ENCODE assay signal across 15 cellular contexts in genomic region chr17:82367724-82368524, GRCh38. TPM values are rescaled to one million over a fixed set of nuclear protein-coding genes. Genes with fewer than 3 reads are reported as not detected.
DNase-seq lines count a peak whose midpoint lies in the region; ATAC-seq, FAIRE-seq and TF ChIP-seq lines count a peak whose summit lies in the region.
"Had no signal": no experiment of that assay in that cellular context is flagged by ENCODE, and none has a peak within 500 bp of the region (broad histone marks: within the 10 kb centered on the region; RNA-seq: fewer than 3 reads in every experiment).

No MANE protein-coding gene starts in this region.

- H3K9me3 Mint-ChIP-seq in T-cell (no peaks in the 10 kb centered on the region), osteocyte (ENCODE audit: unreplicated experiment) (no peaks in the 10 kb centered on the region)
- H3K9me3 Mint-ChIP-seq: CD4-positive, alpha-beta T cell; naive thymus-derived CD8-positive, alpha-beta T cell had no signal

- H2AFZ ChIP-seq in HepG2 (ENCODE audit: low read length), result no peak overlapping the region

- TF ChIP-seq EP300 in HepG2 (IDR thresholded peaks at IDR 0.05; ENCODE audit: low read depth in 2 of 2, low read length in 2 of 2) (0 out of 4 replicates have a peak, but pooled peaks of 1 of the 2 experiments have one; percentile 30), HepG2 (CRISPR knock-in tag; IDR thresholded peaks at IDR 0.05; ENCODE audit: borderline replicate concordance) (no peak)

- H3K27ac ChIP-seq in HepG2 (ENCODE audit: extremely low read length, insufficient read depth, low read length) (peak overlapping the region; percentile 68), right lobe of liver (no peak overlapping the region), testis (no peak overlapping the region)
- H3K27ac ChIP-seq: HL-60 had no signal

- peak overlapping the region; percentile 32 to 58 (median 57) for H3K4me3 ChIP-seq in HepG2 (replicated peaks in 1 of 3; ENCODE audit: insufficient read depth in 1 of 3, low read depth in 2 of 3, low read length in 3 of 3)
- H3K4me3 ChIP-seq in right lobe of liver, result no peak overlapping the region
- no peak overlapping the region for H3K4me3 ChIP-seq in testis

- H3K27me3 Mint-ChIP-seq in T-cell, result peaks cover 18 to 37% of the 10 kb centered on the region in 2 donors
- peaks cover 48% of the 10 kb centered on the region for H3K27me3 Mint-ChIP-seq in osteocyte (ENCODE audit: unreplicated experiment)

- WGBS in HepG2 (ENCODE audit: low lambda C conversion rate), result 47% methylated on average over 13 of the region's 14 CpGs
- 91% methylated on average over 8 of the region's 14 CpGs for WGBS in right lobe of liver (ENCODE audit: insufficient coverage, low coverage, low lambda C conversion rate, missing lambda C conversion rate)
- WGBS in testis, 2 donors, result 70 to 83% methylated on average over 14 of the region's 14 CpGs

- H3K9ac ChIP-seq in HepG2 (ENCODE audit: insufficient read depth, low read depth, low read length), result peak overlapping the region; percentile 73

- H3K4me1 ChIP-seq in HepG2 (ENCODE audit: insufficient read depth, low read length) (peaks cover 70% of the 10 kb centered on the region), right lobe of liver (peaks cover 0 to 16% (median 0%) of the 10 kb centered on the region in 4 donors), testis (no peaks in the 10 kb centered on the region)

- H3K27me3 ChIP-seq in HepG2 (ENCODE audit: control insufficient read depth in 1 of 2, insufficient read depth in 2 of 2, low read length in 2 of 2) (no peaks in the 10 kb centered on the region), right lobe of liver (peaks cover 6 to 7% of the 10 kb centered on the region in 2 donors), testis (no peaks in the 10 kb centered on the region)

- TF ChIP-seq CTCF in HepG2 (CRISPR knock-in tag; IDR thresholded peaks at IDR 0.05), result no peak
- no peak for TF ChIP-seq CTCF in right lobe of liver (IDR thresholded peaks at IDR 0.05)
- no peak for TF ChIP-seq CTCF in testis (IDR thresholded peaks at IDR 0.05)
- TF ChIP-seq CTCF in osteocyte (IDR thresholded peaks at IDR 0.05), result no peak

- no peaks in the 10 kb centered on the region for H3K79me2 ChIP-seq in HepG2 (ENCODE audit: insufficient read depth, low read length)

- no TSS peak for BruUV-seq in HepG2 (replicated peaks; lab: Mats Ljungman, UMichigan)

- 0 out of 2 replicates have a peak, but pooled peaks have one; percentile 18 for TF ChIP-seq RAD21 in HepG2 (CRISPR knock-in tag; IDR thresholded peaks at IDR 0.05)

- H3K36me3 ChIP-seq in HepG2 (replicated peaks in 1 of 2; ENCODE audit: control insufficient read depth in 1 of 2, insufficient read depth in 2 of 2, low read length in 2 of 2), result no peaks in the 10 kb centered on the region
- no peaks in the 10 kb centered on the region for H3K36me3 ChIP-seq in right lobe of liver
- no peaks in the 10 kb centered on the region for H3K36me3 ChIP-seq in testis (ENCODE audit: low read depth, missing control alignments)

- H3K27ac Mint-ChIP-seq in T-cell (no peak overlapping the region), osteocyte (ENCODE audit: unreplicated experiment) (no peak overlapping the region)
- H3K27ac Mint-ChIP-seq: CD4-positive, alpha-beta T cell; naive thymus-derived CD8-positive, alpha-beta T cell had no signal

- H3K9me3 ChIP-seq in HepG2 (ENCODE audit: low read length), result no peaks in the 10 kb centered on the region
- no peaks in the 10 kb centered on the region for H3K9me3 ChIP-seq in right lobe of liver
- H3K9me3 ChIP-seq in testis, result no peaks in the 10 kb centered on the region

- POLR2A ChIA-PET in HepG2 (lab: Yijun Ruan, JAX) (interaction anchor here (0.6 to 3.7 kb wide), 18 partner anchors 8 to 154 kb away, joined by 3 to 38 read pairs (median 5); partner anchors contain the start of genes SLC16A3 and TEX19), T-cell (lab: Charles Lee) (interaction anchor here in 1 of 2 donors (0.5 kb wide), 1 partner anchor 170 kb away, joined by 4 read pairs; no protein-coding TSS in a partner anchor)

- FAIRE-seq in HepG2 (lab: Jason Lieb, UNC), result peak; percentile 96

- H3K4me2 ChIP-seq in HepG2 (ENCODE audit: low read depth, low read length), result peak overlapping the region; percentile 80

- H3K4me3 Mint-ChIP-seq in T-cell, result no peak overlapping the region
- H3K4me3 Mint-ChIP-seq in osteocyte (ENCODE audit: unreplicated experiment), result no peak overlapping the region
- H3K4me3 Mint-ChIP-seq: CD4-positive, alpha-beta T cell; naive thymus-derived CD8-positive, alpha-beta T cell had no signal

- ATAC-seq in HepG2, result peak; percentile 97
- ATAC-seq in right lobe of liver, result no peak
- ATAC-seq in T-cell (replicated peaks in 1 of 4), result no peak
- ATAC-seq: naive thymus-derived CD8-positive, alpha-beta T cell had no signal

- TF ChIP-seq POLR2A in HepG2 (IDR thresholded peaks at IDR 0.05; ENCODE audit: insufficient read depth in 1 of 2, low read depth in 2 of 2, low read length in 2 of 2), result peak; percentile 81 to 94
- no peak for TF ChIP-seq POLR2A in right lobe of liver (IDR thresholded peaks at IDR 0.05)
- TF ChIP-seq POLR2A in testis (IDR thresholded peaks at IDR 0.05), result no peak

- intact Hi-C loops in HepG2 (cut with micrococcal nuclease; ENCODE audit: unreplicated experiment), result no loop called here
- intact Hi-C loops in right lobe of liver (cut with DNase I), result no loop called here
- intact Hi-C loops in testis (cut with DNase I; ENCODE audit: low total_unique reads), result no loop called here

- in situ Hi-C loops in HepG2 (cut with HindIII; ENCODE audit: extremely low pct_ligation_motif_present, low pct_unique_long_range_greater_than_20kb), result no loop called here

- CTCF ChIA-PET in HepG2 (lab: Yijun Ruan, JAX; ENCODE audit: low intra/inter-chr PET ratio, low total read pairs) (no interaction called here), T-cell (lab: Charles Lee) (no interaction called here)

- peaks cover 9 to 15% (median 13%) of the 10 kb centered on the region in 3 donors for H3K4me1 Mint-ChIP-seq in T-cell
- peaks cover 10% of the 10 kb centered on the region for H3K4me1 Mint-ChIP-seq in osteocyte (ENCODE audit: unreplicated experiment)

- no peaks in the 10 kb centered on the region for H3K36me3 Mint-ChIP-seq in T-cell
- H3K36me3 Mint-ChIP-seq in osteocyte (ENCODE audit: unreplicated experiment), result no peaks in the 10 kb centered on the region

- no peaks in the 10 kb centered on the region for H4K20me1 ChIP-seq in HepG2 (ENCODE audit: insufficient read depth, low read length)

- peak; percentile 99 for DNase-seq in HepG2 (ENCODE audit: low spot score)
- DNase-seq in right lobe of liver, result no peak
- DNase-seq in NCI-H1930 (lab: John Stamatoyannopoulos, UW), result peak; percentile 67 to 73
- DNase-seq in UCSD-AML1 (lab: John Stamatoyannopoulos, UW; ENCODE audit: unreplicated experiment), result peak; percentile 37
- peak; percentile 48 for DNase-seq in testis
- DNase-seq in activated naive CD4-positive, alpha-beta T cell (lab: John Stamatoyannopoulos, UW), result no peak
- DNase-seq in T-cell, result no peak
- no peak for DNase-seq in osteocyte (ENCODE audit: extremely low spot score, unreplicated experiment)
- DNase-seq: activated CD4-positive, alpha-beta T cell treated with anti-CD3 and anti-CD28 coated beads, Interleukin-2, amount 50 U/mL, for 4 hours; anterior cingulate cortex; CD4-positive, alpha-beta T cell; HCEC 1CT; naive thymus-derived CD8-positive, alpha-beta T cell; NCI-H524 treated with DMSO at 0.1 percent for 48 hours had no signal

RNA-seq across cellular contexts. Expression of gene UTS2R, which starts 3.6 kb away (rescaled TPM):
- total RNA-seq in HepG2 (2016; rRNA removed; fragmentation: Illumina TruSeq; extraction: Trizol) (0.13 TPM in 1 of 2 replicates, not detected in the other), right lobe of liver (not detected), testis (10 to 100 TPM in 1 of 2 donors, 1 to 10 TPM in 1; 3.8 to 28.1 TPM), T-cell (not detected), osteocyte (not detected in 2 replicates)
- total RNA-seq in HepG2 (2016; cell fraction: cytosol; rRNA removed; fragmentation: Illumina TruSeq; extraction: Trizol; ENCODE audit: low read depth), result not detected in 2 replicates
- 0.11 TPM in 1 of 2 replicates, not detected in the other for total RNA-seq in HepG2 (2016; cell fraction: insoluble cytoplasmic fraction; rRNA removed; fragmentation: Illumina TruSeq; extraction: Trizol)
- total RNA-seq in HepG2 (2016; cell fraction: membrane; rRNA removed; fragmentation: Illumina TruSeq; extraction: Trizol), result not detected in 2 replicates
- total RNA-seq in HepG2 (2016; cell fraction: nucleus; rRNA removed; fragmentation: Illumina TruSeq; extraction: Trizol), result 0.38 TPM in 1 of 2 replicates, not detected in the other
- polyA plus RNA-seq in HepG2 (2011; rRNA removed) (0.10 and 0.15 TPM in 2 replicates), testis (ENCODE audit: insufficient read depth, low read depth, low replicate concordance) (0.32 TPM)
- polyA plus RNA-seq in HepG2 (2011; cell fraction: cytosol; rRNA removed), result 0.08 and 0.12 TPM in 2 replicates
- polyA plus RNA-seq in HepG2 (2011; cell fraction: nucleus; rRNA removed), result 1.7 and 2.2 TPM in 2 replicates
- 0.19 and 0.20 TPM in 2 replicates for polyA plus RNA-seq in HepG2 (2012)
- not detected in 2 replicates for polyA plus RNA-seq in HepG2 (2016; cell fraction: cytosol; fragmentation: Illumina TruSeq; extraction: Trizol; ENCODE audit: low read depth)
- 0.17 TPM in 1 of 2 replicates, not detected in the other for polyA plus RNA-seq in HepG2 (2016; cell fraction: insoluble cytoplasmic fraction; fragmentation: Illumina TruSeq; extraction: Trizol; ENCODE audit: low read depth)
- not detected in 2 replicates for polyA plus RNA-seq in HepG2 (2016; cell fraction: membrane; fragmentation: Illumina TruSeq; extraction: Trizol; ENCODE audit: low read depth)
- not detected in 2 replicates for polyA plus RNA-seq in HepG2 (2016; cell fraction: nucleus; fragmentation: Illumina TruSeq; extraction: Trizol; ENCODE audit: insufficient read depth, low read depth)
- polyA minus RNA-seq in HepG2 (2011; rRNA and poly(A)+ RNA removed; ENCODE audit: low replicate concordance), result 0.32 TPM in 1 of 2 replicates, not detected in the other
- not detected in 2 replicates for polyA minus RNA-seq in HepG2 (2011; cell fraction: cytosol; rRNA and poly(A)+ RNA removed)
- 0.50 TPM in 1 of 2 replicates, not detected in the other for polyA minus RNA-seq in HepG2 (2011; cell fraction: nucleus; rRNA and poly(A)+ RNA removed)
- total RNA-seq: CD4-positive, alpha-beta T cell; naive thymus-derived CD8-positive, alpha-beta T cell had no signal
- polyA plus RNA-seq: naive thymus-derived CD8-positive, alpha-beta T cell had no signal

RNA-seq across cellular contexts. Expression of gene TEX19, which starts 8.9 kb away (rescaled TPM):
- total RNA-seq in HepG2 (2016; rRNA removed; fragmentation: Illumina TruSeq; extraction: Trizol) (1.3 and 1.8 TPM in 2 replicates), right lobe of liver (not detected), testis (10 to 100 TPM; 21.9 to 37.8 TPM), T-cell (not detected), osteocyte (not detected in 2 replicates)
- total RNA-seq in HepG2 (2016; cell fraction: cytosol; rRNA removed; fragmentation: Illumina TruSeq; extraction: Trizol; ENCODE audit: low read depth), result 0.61 and 0.62 TPM in 2 replicates
- total RNA-seq in HepG2 (2016; cell fraction: insoluble cytoplasmic fraction; rRNA removed; fragmentation: Illumina TruSeq; extraction: Trizol), result 1.6 TPM in 2 replicates
- 1.4 and 1.7 TPM in 2 replicates for total RNA-seq in HepG2 (2016; cell fraction: membrane; rRNA removed; fragmentation: Illumina TruSeq; extraction: Trizol)
- total RNA-seq in HepG2 (2016; cell fraction: nucleus; rRNA removed; fragmentation: Illumina TruSeq; extraction: Trizol), result 0.31 and 0.50 TPM in 2 replicates
- polyA plus RNA-seq in HepG2 (2011; rRNA removed) (4.9 and 6.0 TPM in 2 replicates), testis (ENCODE audit: insufficient read depth, low read depth, low replicate concordance) (31.2 TPM)
- 4.4 and 5.4 TPM in 2 replicates for polyA plus RNA-seq in HepG2 (2011; cell fraction: cytosol; rRNA removed)
- polyA plus RNA-seq in HepG2 (2011; cell fraction: nucleus; rRNA removed), result 1.8 TPM in 2 replicates
- polyA plus RNA-seq in HepG2 (2012), result 3.9 TPM in 2 replicates
- 0.29 and 0.36 TPM in 2 replicates for polyA plus RNA-seq in HepG2 (2016; cell fraction: cytosol; fragmentation: Illumina TruSeq; extraction: Trizol; ENCODE audit: low read depth)
- polyA plus RNA-seq in HepG2 (2016; cell fraction: insoluble cytoplasmic fraction; fragmentation: Illumina TruSeq; extraction: Trizol; ENCODE audit: low read depth), result 1.2 and 1.6 TPM in 2 replicates
- 0.61 and 0.72 TPM in 2 replicates for polyA plus RNA-seq in HepG2 (2016; cell fraction: membrane; fragmentation: Illumina TruSeq; extraction: Trizol; ENCODE audit: low read depth)
- polyA plus RNA-seq in HepG2 (2016; cell fraction: nucleus; fragmentation: Illumina TruSeq; extraction: Trizol; ENCODE audit: insufficient read depth, low read depth), result 0.55 and 1.4 TPM in 2 replicates
- polyA minus RNA-seq in HepG2 (2011; rRNA and poly(A)+ RNA removed; ENCODE audit: low replicate concordance), result 1.6 and 8.6 TPM in 2 replicates
- 1.8 and 2.5 TPM in 2 replicates for polyA minus RNA-seq in HepG2 (2011; cell fraction: cytosol; rRNA and poly(A)+ RNA removed)
- 0.26 and 0.50 TPM in 2 replicates for polyA minus RNA-seq in HepG2 (2011; cell fraction: nucleus; rRNA and poly(A)+ RNA removed)
- total RNA-seq: CD4-positive, alpha-beta T cell; naive thymus-derived CD8-positive, alpha-beta T cell had no signal
- polyA plus RNA-seq: naive thymus-derived CD8-positive, alpha-beta T cell had no signal

RNA-seq across cellular contexts. Expression of gene SECTM1, which starts 34.4 kb away (rescaled TPM):
- total RNA-seq in HepG2 (2016; rRNA removed; fragmentation: Illumina TruSeq; extraction: Trizol), result 2.4 and 5.3 TPM in 2 replicates
- 3.3 TPM in 2 replicates for total RNA-seq in HepG2 (2016; cell fraction: cytosol; rRNA removed; fragmentation: Illumina TruSeq; extraction: Trizol; ENCODE audit: low read depth)
- total RNA-seq in HepG2 (2016; cell fraction: insoluble cytoplasmic fraction; rRNA removed; fragmentation: Illumina TruSeq; extraction: Trizol), result 3.0 and 5.5 TPM in 2 replicates
- total RNA-seq in HepG2 (2016; cell fraction: membrane; rRNA removed; fragmentation: Illumina TruSeq; extraction: Trizol), result 3.8 and 5.6 TPM in 2 replicates
- 6.9 and 7.3 TPM in 2 replicates for total RNA-seq in HepG2 (2016; cell fraction: nucleus; rRNA removed; fragmentation: Illumina TruSeq; extraction: Trizol)
- 3.5 and 4.2 TPM in 2 replicates for polyA plus RNA-seq in HepG2 (2011; rRNA removed)
- 2.7 and 4.2 TPM in 2 replicates for polyA plus RNA-seq in HepG2 (2011; cell fraction: cytosol; rRNA removed)
- 6.7 and 7.1 TPM in 2 replicates for polyA plus RNA-seq in HepG2 (2011; cell fraction: nucleus; rRNA removed)
- 5.0 and 7.2 TPM in 2 replicates for polyA plus RNA-seq in HepG2 (2012)
- polyA plus RNA-seq in HepG2 (2016; cell fraction: cytosol; fragmentation: Illumina TruSeq; extraction: Trizol; ENCODE audit: low read depth), result 2.6 and 3.4 TPM in 2 replicates
- 4.0 and 4.2 TPM in 2 replicates for polyA plus RNA-seq in HepG2 (2016; cell fraction: insoluble cytoplasmic fraction; fragmentation: Illumina TruSeq; extraction: Trizol; ENCODE audit: low read depth)
- polyA plus RNA-seq in HepG2 (2016; cell fraction: membrane; fragmentation: Illumina TruSeq; extraction: Trizol; ENCODE audit: low read depth), result 4.3 and 4.7 TPM in 2 replicates
- 5.1 and 5.5 TPM in 2 replicates for polyA plus RNA-seq in HepG2 (2016; cell fraction: nucleus; fragmentation: Illumina TruSeq; extraction: Trizol; ENCODE audit: insufficient read depth, low read depth)
- polyA minus RNA-seq in HepG2 (2011; rRNA and poly(A)+ RNA removed; ENCODE audit: low replicate concordance), result 8.8 and 15.0 TPM in 2 replicates
- polyA minus RNA-seq in HepG2 (2011; cell fraction: cytosol; rRNA and poly(A)+ RNA removed), result 1.9 and 2.6 TPM in 2 replicates
- 5.0 and 7.3 TPM in 2 replicates for polyA minus RNA-seq in HepG2 (2011; cell fraction: nucleus; rRNA and poly(A)+ RNA removed)
- 1 to 10 TPM; 3.9 to 7.4 (median 5.8) TPM for total RNA-seq in right lobe of liver
- total RNA-seq in testis, result 1 to 10 TPM in 1 of 2 donors, under 1 TPM in 1; 0.55 to 5.9 TPM
- polyA plus RNA-seq in testis (ENCODE audit: insufficient read depth, low read depth, low replicate concordance), result 9.3 TPM
- total RNA-seq in T-cell, result 1 to 10 TPM; 1.3 to 5.1 (median 4.4) TPM
- 24.1 and 28.6 TPM in 2 replicates for total RNA-seq in osteocyte

RNA-seq across cellular contexts. Expression of gene HEXD, which starts 50.2 kb away (rescaled TPM):
- total RNA-seq in HepG2 (2016; rRNA removed; fragmentation: Illumina TruSeq; extraction: Trizol), result 12.4 and 22.3 TPM in 2 replicates
- total RNA-seq in HepG2 (2016; cell fraction: cytosol; rRNA removed; fragmentation: Illumina TruSeq; extraction: Trizol; ENCODE audit: low read depth), result 6.5 and 7.4 TPM in 2 replicates
- 9.5 and 21.5 TPM in 2 replicates for total RNA-seq in HepG2 (2016; cell fraction: insoluble cytoplasmic fraction; rRNA removed; fragmentation: Illumina TruSeq; extraction: Trizol)
- 8.1 and 9.0 TPM in 2 replicates for total RNA-seq in HepG2 (2016; cell fraction: membrane; rRNA removed; fragmentation: Illumina TruSeq; extraction: Trizol)
- 22.1 and 27.5 TPM in 2 replicates for total RNA-seq in HepG2 (2016; cell fraction: nucleus; rRNA removed; fragmentation: Illumina TruSeq; extraction: Trizol)
- polyA plus RNA-seq in HepG2 (2011; rRNA removed), result 41.8 and 63.2 TPM in 2 replicates
- polyA plus RNA-seq in HepG2 (2011; cell fraction: cytosol; rRNA removed), result 20.9 and 28.4 TPM in 2 replicates
- polyA plus RNA-seq in HepG2 (2011; cell fraction: nucleus; rRNA removed), result 726 and 860 TPM in 2 replicates
- 33.2 and 40.0 TPM in 2 replicates for polyA plus RNA-seq in HepG2 (2012)
- polyA plus RNA-seq in HepG2 (2016; cell fraction: cytosol; fragmentation: Illumina TruSeq; extraction: Trizol; ENCODE audit: low read depth), result 5.4 and 7.5 TPM in 2 replicates
- polyA plus RNA-seq in HepG2 (2016; cell fraction: insoluble cytoplasmic fraction; fragmentation: Illumina TruSeq; extraction: Trizol; ENCODE audit: low read depth), result 16.9 and 19.6 TPM in 2 replicates
- polyA plus RNA-seq in HepG2 (2016; cell fraction: membrane; fragmentation: Illumina TruSeq; extraction: Trizol; ENCODE audit: low read depth), result 6.9 and 9.6 TPM in 2 replicates
- polyA plus RNA-seq in HepG2 (2016; cell fraction: nucleus; fragmentation: Illumina TruSeq; extraction: Trizol; ENCODE audit: insufficient read depth, low read depth), result 83.7 and 89.3 TPM in 2 replicates
- polyA minus RNA-seq in HepG2 (2011; rRNA and poly(A)+ RNA removed; ENCODE audit: low replicate concordance), result 14.8 and 25.5 TPM in 2 replicates
- 12.8 and 13.5 TPM in 2 replicates for polyA minus RNA-seq in HepG2 (2011; cell fraction: cytosol; rRNA and poly(A)+ RNA removed)
- 52.1 and 55.8 TPM in 2 replicates for polyA minus RNA-seq in HepG2 (2011; cell fraction: nucleus; rRNA and poly(A)+ RNA removed)
- total RNA-seq in right lobe of liver, result 10 to 100 TPM in 5 of 6 experiments, 1 to 10 TPM in 1; 9.6 to 30.4 (median 20.2) TPM
- total RNA-seq in testis, result 10 to 100 TPM; 90.9 to 95.3 TPM
- 24.4 TPM for polyA plus RNA-seq in testis (ENCODE audit: insufficient read depth, low read depth, low replicate concordance)
- total RNA-seq in T-cell, result 100 to 1,000 TPM in 3 of 5 donors, 10 to 100 TPM in 2; 51.2 to 128 (median 113) TPM
- total RNA-seq in osteocyte, result 21.9 and 26.5 TPM in 2 replicates

RNA-seq across cellular contexts. Expression of gene OGFOD3, which starts 50.5 kb away (rescaled TPM):
- total RNA-seq in HepG2 (2016; rRNA removed; fragmentation: Illumina TruSeq; extraction: Trizol), result 19.3 and 42.1 TPM in 2 replicates
- 44.1 and 48.5 TPM in 2 replicates for total RNA-seq in HepG2 (2016; cell fraction: cytosol; rRNA removed; fragmentation: Illumina TruSeq; extraction: Trizol; ENCODE audit: low read depth)
- 18.4 and 43.0 TPM in 2 replicates for total RNA-seq in HepG2 (2016; cell fraction: insoluble cytoplasmic fraction; rRNA removed; fragmentation: Illumina TruSeq; extraction: Trizol)
- total RNA-seq in HepG2 (2016; cell fraction: membrane; rRNA removed; fragmentation: Illumina TruSeq; extraction: Trizol), result 47.3 and 50.8 TPM in 2 replicates
- total RNA-seq in HepG2 (2016; cell fraction: nucleus; rRNA removed; fragmentation: Illumina TruSeq; extraction: Trizol), result 29.1 and 32.9 TPM in 2 replicates
- polyA plus RNA-seq in HepG2 (2011; rRNA removed), result 40.0 and 48.0 TPM in 2 replicates
- 45.1 and 55.2 TPM in 2 replicates for polyA plus RNA-seq in HepG2 (2011; cell fraction: cytosol; rRNA removed)
- polyA plus RNA-seq in HepG2 (2011; cell fraction: nucleus; rRNA removed), result 42.8 and 53.8 TPM in 2 replicates
- polyA plus RNA-seq in HepG2 (2012), result 30.1 and 30.6 TPM in 2 replicates
- polyA plus RNA-seq in HepG2 (2016; cell fraction: cytosol; fragmentation: Illumina TruSeq; extraction: Trizol; ENCODE audit: low read depth), result 22.8 and 30.9 TPM in 2 replicates
- 20.3 and 20.6 TPM in 2 replicates for polyA plus RNA-seq in HepG2 (2016; cell fraction: insoluble cytoplasmic fraction; fragmentation: Illumina TruSeq; extraction: Trizol; ENCODE audit: low read depth)
- polyA plus RNA-seq in HepG2 (2016; cell fraction: membrane; fragmentation: Illumina TruSeq; extraction: Trizol; ENCODE audit: low read depth), result 24.3 and 28.8 TPM in 2 replicates
- 57.8 and 59.9 TPM in 2 replicates for polyA plus RNA-seq in HepG2 (2016; cell fraction: nucleus; fragmentation: Illumina TruSeq; extraction: Trizol; ENCODE audit: insufficient read depth, low read depth)
- polyA minus RNA-seq in HepG2 (2011; rRNA and poly(A)+ RNA removed; ENCODE audit: low replicate concordance), result 17.2 and 64.0 TPM in 2 replicates
- polyA minus RNA-seq in HepG2 (2011; cell fraction: cytosol; rRNA and poly(A)+ RNA removed), result 31.0 and 31.1 TPM in 2 replicates
- polyA minus RNA-seq in HepG2 (2011; cell fraction: nucleus; rRNA and poly(A)+ RNA removed), result 16.2 and 18.9 TPM in 2 replicates
- total RNA-seq in right lobe of liver, result 10 to 100 TPM; 13.5 to 23.4 (median 16.2) TPM
- total RNA-seq in testis, result 10 to 100 TPM; 28.9 to 37.4 TPM
- polyA plus RNA-seq in testis (ENCODE audit: insufficient read depth, low read depth, low replicate concordance), result 19.6 TPM
- total RNA-seq in T-cell, result 10 to 100 TPM; 22.0 to 32.2 (median 29.2) TPM
- total RNA-seq in osteocyte, result 30.7 and 32.8 TPM in 2 replicates

Comparison
In these comparisons a context has a peak if more than half of its experiments do, and no peak if none do; other contexts are left out.
1. DNase-seq: peak in HepG2 (single experiment), NCI-H1930 (2 of 2), UCSD-AML1 (single experiment) and testis (single experiment); none in right lobe of liver (0 of 3), activated naive CD4-positive, alpha-beta T cell (0 of 4), T-cell (0 of 34) and osteocyte (single experiment).
2. H3K4me3 ChIP-seq: peak in HepG2 (3 of 3); none in right lobe of liver (0 of 3) and testis (0 of 2).
3. POLR2A ChIP-seq: peak in HepG2 (2 of 2); none in right lobe of liver (single experiment) and testis (single experiment).
4. RNA of gene TEX19, which starts 8.9 kb away (total RNA-seq): 21.9 to 37.8 TPM in testis; 0.31 to 1.8 TPM in HepG2, not detected in osteocyte, not detected in right lobe of liver and not detected in T-cell; every median in the first group is over 4 times any median in the second.